ENCODE assay signal across 9 cellular contexts in genomic region chr9:120571443-120572257, GRCh38. TPM values are rescaled to one million over a fixed set of nuclear protein-coding genes. Genes with fewer than 3 reads are reported as not detected.
DNase-seq lines count a peak whose midpoint lies in the region; ATAC-seq and TF ChIP-seq lines count a peak whose summit lies in the region.
"Had no signal": no experiment of that assay in that cellular context is flagged by ENCODE, and none has a peak within 500 bp of the region (broad histone marks: within the 10 kb centered on the region; RNA-seq: fewer than 3 reads in every experiment).

No MANE protein-coding gene starts in this region.

- no peaks in the 10 kb centered on the region for H3K9me3 ChIP-seq in Peyer's patch

- intact Hi-C loops in left ventricle myocardium superior (cut with micrococcal nuclease): no loop called here

- no peak for TF ChIP-seq CTCF in Peyer's patch (IDR thresholded peaks at IDR 0.05)

- TF ChIP-seq POLR2A in Peyer's patch (IDR thresholded peaks at IDR 0.05): no peak

- H3K4me1 ChIP-seq in Peyer's patch: peaks cover 0 to 8% (median 0%) of the 10 kb centered on the region in 4 donors

- peak; percentile 95 for ATAC-seq in left ventricle myocardium superior
- ATAC-seq in HG02970 (IDR thresholded peaks at IDR 0.05; ENCODE audit: low FRiP score, unreplicated experiment): no peak

- H3K4me3 ChIP-seq in Peyer's patch: no peak overlapping the region

- DNase-seq in Daoy (ENCODE audit: low read depth) (peak; percentile 28), astrocyte of the hippocampus (ENCODE audit: low read depth, low spot score) (peak; percentile 97), left ventricle myocardium superior (peak; percentile 84), putamen (ENCODE audit: low spot score) (peak; percentile 82), Peyer's patch (no peak), NCI-H2227 treated with DMSO at 0.1 percent for 48 hours (lab: John Stamatoyannopoulos, UW) (no peak), NCI-H82 treated with DMSO at 0.1 percent for 48 hours (lab: John Stamatoyannopoulos, UW; ENCODE audit: unreplicated experiment) (no peak)
- DNase-seq: activated T-cell treated with anti-CD3 and anti-CD28 coated beads for 4 hours had no signal

- H3K27me3 ChIP-seq in Peyer's patch: no peaks in the 10 kb centered on the region

- peaks cover 0 to 46% (median 0%) of the 10 kb centered on the region in 3 donors for H3K36me3 ChIP-seq in Peyer's patch

- peak overlapping the region in 1 of 4 donors; percentile 25 for H3K27ac ChIP-seq in Peyer's patch

RNA-seq across cellular contexts. Expression of gene CDK5RAP2, which starts 8.3 kb away (rescaled TPM):
- total RNA-seq in Daoy (2014; rRNA removed; shearing (Covaris generic)): 34.0 and 35.8 TPM in 2 replicates
- total RNA-seq in left ventricle myocardium superior (83.6 TPM), Peyer's patch (100 to 1,000 TPM in 1 of 4 donors, 10 to 100 TPM in 3; 27.3 to 158 (median 45.1) TPM)

Comparison
In these comparisons a context has a peak if more than half of its experiments do, and no peak if none do; other contexts are left out.
1. DNase-seq: peak in Daoy (single experiment), astrocyte of the hippocampus (single experiment), left ventricle myocardium superior (single experiment) and putamen (single experiment); none in Peyer's patch (0 of 3), NCI-H2227 treated with DMSO at 0.1 percent for 48 hours (single experiment) and NCI-H82 treated with DMSO at 0.1 percent for 48 hours (single experiment).